17 cellular contexts compared by ENCODE assay signal in genomic region chr11:129694966-129695365, GRCh38.
A peak's percentile ranks its signal among the peaks of the same experiment; 100 is the strongest.
DNase-seq lines count a peak whose midpoint lies in the region; ATAC-seq and TF ChIP-seq lines count a peak whose summit lies in the region.
"Had no signal": no experiment of that assay in that cellular context is flagged by ENCODE, and none has a peak within 500 bp of the region (broad histone marks: within the 10 kb centered on the region; RNA-seq: fewer than 3 reads in every experiment).

No MANE protein-coding gene starts in this region.

- peaks cover 4 to 5% of the 10 kb centered on the region in 2 donors for H3K4me1 Mint-ChIP-seq in natural killer cell
- H3K4me1 Mint-ChIP-seq in natural killer cell treated with Interleukin-12 subunit alpha and Interleukin-12 subunit beta and Interleukin-15 and Interleukin-18, amount 100 ng/mL, for 72 hours (ENCODE audit: low read depth in 2 of 2): peaks cover 0 to 4% of the 10 kb centered on the region in 2 donors
- H3K4me1 Mint-ChIP-seq in effector memory CD8-positive, alpha-beta T cell (ENCODE audit: low read depth in 2 of 2): peaks cover 4 to 6% of the 10 kb centered on the region in 2 donors

- H3K9me3 ChIP-seq in upper lobe of right lung: no peaks in the 10 kb centered on the region
- no peaks in the 10 kb centered on the region for H3K9me3 ChIP-seq in spleen
- H3K9me3 ChIP-seq: lower lobe of right lung, right atrium auricular region, tibial nerve had no signal

- H3K27me3 ChIP-seq in upper lobe of right lung: no peaks in the 10 kb centered on the region
- peaks cover 0 to 56% (median 0%) of the 10 kb centered on the region in 7 donors for H3K27me3 ChIP-seq in spleen (replicated peaks in 1 of 7)
- H3K27me3 ChIP-seq: right atrium auricular region had no signal

- H3K9me3 Mint-ChIP-seq in natural killer cell: no peaks in the 10 kb centered on the region
- H3K9me3 Mint-ChIP-seq in natural killer cell treated with Interleukin-12 subunit alpha and Interleukin-12 subunit beta and Interleukin-15 and Interleukin-18, amount 100 ng/mL, for 72 hours: no peaks in the 10 kb centered on the region
- no peaks in the 10 kb centered on the region for H3K9me3 Mint-ChIP-seq in effector memory CD8-positive, alpha-beta T cell
- H3K9me3 Mint-ChIP-seq: activated naive CD4-positive, alpha-beta T cell treated with anti-CD3 and anti-CD28 coated beads, Interleukin-2, amount 10 ng/mL, durations not matched to agents 7 days and 5 days; neural crest cell had no signal

- no peaks in the 10 kb centered on the region for H3K36me3 ChIP-seq in upper lobe of right lung
- no peaks in the 10 kb centered on the region for H3K36me3 ChIP-seq in spleen
- H3K36me3 ChIP-seq: lower lobe of right lung, right atrium auricular region, tibial nerve had no signal

- H3K4me1 ChIP-seq in upper lobe of right lung (no peaks in the 10 kb centered on the region), spleen (peaks cover 0 to 11% (median 4%) of the 10 kb centered on the region in 6 donors)
- H3K4me1 ChIP-seq: lower lobe of right lung had no signal

- no peak overlapping the region for H3K27ac ChIP-seq in upper lobe of right lung
- no peak overlapping the region for H3K27ac ChIP-seq in spleen
- H3K27ac ChIP-seq: lower lobe of right lung, right atrium auricular region, tibial nerve, VCaP had no signal

- DNase-seq in natural killer cell (no peak), RPMI7951 (ENCODE audit: low read depth) (peak; percentile 58), upper lobe of right lung (peak; percentile 38), spleen (no peak)
- DNase-seq in natural killer cell treated with Interleukin-12 subunit alpha and Interleukin-12 subunit beta and Interleukin-15 and Interleukin-18, amount 100 ng/mL, for 72 hours (ENCODE audit: low spot score): no peak
- no peak for DNase-seq in effector memory CD8-positive, alpha-beta T cell
- DNase-seq: GOT3, lower lobe of right lung, NCI-H510A had no signal

- no peak for TF ChIP-seq POLR2A in spleen (IDR thresholded peaks at IDR 0.05)

- WGBS in spleen, 5 donors: 62 to 72% (median 69%) methylated on average over 9 to 10 of the region's 10 CpGs

- no peaks in the 10 kb centered on the region for H3K36me3 Mint-ChIP-seq in natural killer cell
- H3K36me3 Mint-ChIP-seq in natural killer cell treated with Interleukin-12 subunit alpha and Interleukin-12 subunit beta and Interleukin-15 and Interleukin-18, amount 100 ng/mL, for 72 hours: no peaks in the 10 kb centered on the region
- peaks cover 3% of the 10 kb centered on the region for H3K36me3 Mint-ChIP-seq in effector memory CD8-positive, alpha-beta T cell (ENCODE audit: insufficient read depth)
- H3K36me3 Mint-ChIP-seq: activated CD8-positive, alpha-beta memory T cell treated with anti-CD3 and anti-CD28 coated beads, Interleukin-2, amount 10 ng/mL, durations not matched to agents 7 days and 5 days; activated naive CD4-positive, alpha-beta T cell treated with anti-CD3 and anti-CD28 coated beads, Interleukin-2, amount 10 ng/mL, durations not matched to agents 7 days and 5 days had no signal

- intact Hi-C loops in natural killer cell (cut with micrococcal nuclease) (loop anchor here (5.0 kb wide), 1 partner anchor 578 kb away; no protein-coding TSS in a partner anchor), upper lobe of right lung (cut with DNase I) (no loop called here), spleen (cut with DNase I; ENCODE audit: low total_unique reads) (no loop called here)

- peaks cover 12 to 17% of the 10 kb centered on the region in 2 donors for H3K27me3 Mint-ChIP-seq in natural killer cell (ENCODE audit: low read depth in 2 of 2)
- peaks cover 9 to 19% of the 10 kb centered on the region in 2 donors for H3K27me3 Mint-ChIP-seq in natural killer cell treated with Interleukin-12 subunit alpha and Interleukin-12 subunit beta and Interleukin-15 and Interleukin-18, amount 100 ng/mL, for 72 hours
- H3K27me3 Mint-ChIP-seq in effector memory CD8-positive, alpha-beta T cell: peaks cover 10 to 58% of the 10 kb centered on the region in 2 donors

- TF ChIP-seq CTCF in natural killer cell (IDR thresholded peaks at IDR 0.05): no peak
- no peak for TF ChIP-seq CTCF in upper lobe of right lung (IDR thresholded peaks at IDR 0.05)
- no peak for TF ChIP-seq CTCF in spleen (IDR thresholded peaks at IDR 0.05 in 8 of 11, conservative IDR thresholded peaks at IDR 0.05 in 3 of 11)

- H3K4me3 ChIP-seq in upper lobe of right lung (no peak overlapping the region), spleen (no peak overlapping the region)

- no peak overlapping the region for H3K27ac Mint-ChIP-seq in natural killer cell
- H3K27ac Mint-ChIP-seq in natural killer cell treated with Interleukin-12 subunit alpha and Interleukin-12 subunit beta and Interleukin-15 and Interleukin-18, amount 100 ng/mL, for 72 hours: no peak overlapping the region
- H3K27ac Mint-ChIP-seq in effector memory CD8-positive, alpha-beta T cell: no peak overlapping the region
- H3K27ac Mint-ChIP-seq: activated CD8-positive, alpha-beta memory T cell treated with anti-CD3 and anti-CD28 coated beads, Interleukin-2, amount 10 ng/mL, durations not matched to agents 7 days and 5 days; activated naive CD4-positive, alpha-beta T cell treated with anti-CD3 and anti-CD28 coated beads, Interleukin-2, amount 10 ng/mL, durations not matched to agents 7 days and 5 days had no signal

- ATAC-seq in natural killer cell (no peak), upper lobe of right lung (no peak), GM21526 (IDR thresholded peaks at IDR 0.05; ENCODE audit: low FRiP score, unreplicated experiment) (no peak), HG02840 (IDR thresholded peaks at IDR 0.05; ENCODE audit: low FRiP score, unreplicated experiment) (no peak)
- ATAC-seq in natural killer cell treated with Interleukin-12 subunit alpha and Interleukin-12 subunit beta and Interleukin-15 and Interleukin-18, amount 100 ng/mL, for 72 hours: no peak
- ATAC-seq in effector memory CD8-positive, alpha-beta T cell (replicated peaks): no peak

- H3K4me3 Mint-ChIP-seq in natural killer cell: peak overlapping the region; percentile 80
- H3K4me3 Mint-ChIP-seq in natural killer cell treated with Interleukin-12 subunit alpha and Interleukin-12 subunit beta and Interleukin-15 and Interleukin-18, amount 100 ng/mL, for 72 hours: no peak overlapping the region
- peak overlapping the region; percentile 78 to 79 for H3K4me3 Mint-ChIP-seq in effector memory CD8-positive, alpha-beta T cell

Comparison
In these comparisons a context has a peak if more than half of its experiments do, and no peak if none do; other contexts are left out.
1. DNase-seq: peak in RPMI7951 (single experiment) and upper lobe of right lung (single experiment); none in natural killer cell (single experiment), natural killer cell treated with Interleukin-12 subunit alpha and Interleukin-12 subunit beta and Interleukin-15 and Interleukin-18, amount 100 ng/mL, for 72 hours (single experiment), effector memory CD8-positive, alpha-beta T cell (0 of 3) and spleen (single experiment).